2 cellular contexts compared by ENCODE assay signal in the genomic region with DNA sequence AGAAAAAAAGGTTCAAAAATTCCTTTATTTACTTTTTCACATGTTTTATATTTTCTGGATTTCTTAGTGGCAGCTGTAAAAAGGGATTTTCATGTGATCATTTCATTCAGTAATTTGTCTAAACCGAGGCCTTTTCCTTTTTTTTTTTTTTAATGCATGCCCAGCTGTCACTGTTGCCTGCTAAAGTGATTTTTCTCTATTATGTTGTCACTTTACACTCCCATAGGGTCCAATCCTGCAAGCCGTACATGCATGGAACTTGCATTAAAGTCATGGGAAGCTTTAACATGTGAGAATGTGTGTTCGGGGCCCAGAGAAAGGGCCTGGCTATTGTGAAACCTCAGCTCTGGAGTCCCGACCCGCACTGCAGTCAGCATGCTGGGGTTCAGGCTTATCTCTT.
TF ChIP-seq lines count a peak whose summit lies in the region.

No MANE protein-coding gene starts in this region.

TF ChIP-seq in GM23338, 12 proteins besides CTCF, POLR2A, EP300 and RAD21 (continued from another document):
- TF ChIP-seq, protein P1, sequence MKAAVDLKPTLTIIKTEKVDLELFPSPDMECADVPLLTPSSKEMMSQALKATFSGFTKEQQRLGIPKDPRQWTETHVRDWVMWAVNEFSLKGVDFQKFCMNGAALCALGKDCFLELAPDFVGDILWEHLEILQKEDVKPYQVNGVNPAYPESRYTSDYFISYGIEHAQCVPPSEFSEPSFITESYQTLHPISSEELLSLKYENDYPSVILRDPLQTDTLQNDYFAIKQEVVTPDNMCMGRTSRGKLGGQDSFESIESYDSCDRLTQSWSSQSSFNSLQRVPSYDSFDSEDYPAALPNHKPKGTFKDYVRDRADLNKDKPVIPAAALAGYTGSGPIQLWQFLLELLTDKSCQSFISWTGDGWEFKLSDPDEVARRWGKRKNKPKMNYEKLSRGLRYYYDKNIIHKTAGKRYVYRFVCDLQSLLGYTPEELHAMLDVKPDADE (IDR thresholded peaks at IDR 0.05), result no peak
- no peak for TF ChIP-seq CREB1 (CRISPR knock-in tag; IDR thresholded peaks at IDR 0.05; ENCODE audit: low read depth)
- no peak for TF ChIP-seq ZNF114 (CRISPR knock-in tag; IDR thresholded peaks at IDR 0.05)
- no peak for TF ChIP-seq POLR2AphosphoS5 (IDR thresholded peaks at IDR 0.05; ENCODE audit: low read depth)
- TF ChIP-seq STAT1 (IDR thresholded peaks at IDR 0.05; ENCODE audit: unreplicated experiment), result no peak
- TF ChIP-seq EZH2phosphoT487 (IDR thresholded peaks at IDR 0.05; ENCODE audit: unreplicated experiment), result no peak
- TF ChIP-seq JUNB (IDR thresholded peaks at IDR 0.05; ENCODE audit: unreplicated experiment), result no peak
- TF ChIP-seq, protein P2, sequence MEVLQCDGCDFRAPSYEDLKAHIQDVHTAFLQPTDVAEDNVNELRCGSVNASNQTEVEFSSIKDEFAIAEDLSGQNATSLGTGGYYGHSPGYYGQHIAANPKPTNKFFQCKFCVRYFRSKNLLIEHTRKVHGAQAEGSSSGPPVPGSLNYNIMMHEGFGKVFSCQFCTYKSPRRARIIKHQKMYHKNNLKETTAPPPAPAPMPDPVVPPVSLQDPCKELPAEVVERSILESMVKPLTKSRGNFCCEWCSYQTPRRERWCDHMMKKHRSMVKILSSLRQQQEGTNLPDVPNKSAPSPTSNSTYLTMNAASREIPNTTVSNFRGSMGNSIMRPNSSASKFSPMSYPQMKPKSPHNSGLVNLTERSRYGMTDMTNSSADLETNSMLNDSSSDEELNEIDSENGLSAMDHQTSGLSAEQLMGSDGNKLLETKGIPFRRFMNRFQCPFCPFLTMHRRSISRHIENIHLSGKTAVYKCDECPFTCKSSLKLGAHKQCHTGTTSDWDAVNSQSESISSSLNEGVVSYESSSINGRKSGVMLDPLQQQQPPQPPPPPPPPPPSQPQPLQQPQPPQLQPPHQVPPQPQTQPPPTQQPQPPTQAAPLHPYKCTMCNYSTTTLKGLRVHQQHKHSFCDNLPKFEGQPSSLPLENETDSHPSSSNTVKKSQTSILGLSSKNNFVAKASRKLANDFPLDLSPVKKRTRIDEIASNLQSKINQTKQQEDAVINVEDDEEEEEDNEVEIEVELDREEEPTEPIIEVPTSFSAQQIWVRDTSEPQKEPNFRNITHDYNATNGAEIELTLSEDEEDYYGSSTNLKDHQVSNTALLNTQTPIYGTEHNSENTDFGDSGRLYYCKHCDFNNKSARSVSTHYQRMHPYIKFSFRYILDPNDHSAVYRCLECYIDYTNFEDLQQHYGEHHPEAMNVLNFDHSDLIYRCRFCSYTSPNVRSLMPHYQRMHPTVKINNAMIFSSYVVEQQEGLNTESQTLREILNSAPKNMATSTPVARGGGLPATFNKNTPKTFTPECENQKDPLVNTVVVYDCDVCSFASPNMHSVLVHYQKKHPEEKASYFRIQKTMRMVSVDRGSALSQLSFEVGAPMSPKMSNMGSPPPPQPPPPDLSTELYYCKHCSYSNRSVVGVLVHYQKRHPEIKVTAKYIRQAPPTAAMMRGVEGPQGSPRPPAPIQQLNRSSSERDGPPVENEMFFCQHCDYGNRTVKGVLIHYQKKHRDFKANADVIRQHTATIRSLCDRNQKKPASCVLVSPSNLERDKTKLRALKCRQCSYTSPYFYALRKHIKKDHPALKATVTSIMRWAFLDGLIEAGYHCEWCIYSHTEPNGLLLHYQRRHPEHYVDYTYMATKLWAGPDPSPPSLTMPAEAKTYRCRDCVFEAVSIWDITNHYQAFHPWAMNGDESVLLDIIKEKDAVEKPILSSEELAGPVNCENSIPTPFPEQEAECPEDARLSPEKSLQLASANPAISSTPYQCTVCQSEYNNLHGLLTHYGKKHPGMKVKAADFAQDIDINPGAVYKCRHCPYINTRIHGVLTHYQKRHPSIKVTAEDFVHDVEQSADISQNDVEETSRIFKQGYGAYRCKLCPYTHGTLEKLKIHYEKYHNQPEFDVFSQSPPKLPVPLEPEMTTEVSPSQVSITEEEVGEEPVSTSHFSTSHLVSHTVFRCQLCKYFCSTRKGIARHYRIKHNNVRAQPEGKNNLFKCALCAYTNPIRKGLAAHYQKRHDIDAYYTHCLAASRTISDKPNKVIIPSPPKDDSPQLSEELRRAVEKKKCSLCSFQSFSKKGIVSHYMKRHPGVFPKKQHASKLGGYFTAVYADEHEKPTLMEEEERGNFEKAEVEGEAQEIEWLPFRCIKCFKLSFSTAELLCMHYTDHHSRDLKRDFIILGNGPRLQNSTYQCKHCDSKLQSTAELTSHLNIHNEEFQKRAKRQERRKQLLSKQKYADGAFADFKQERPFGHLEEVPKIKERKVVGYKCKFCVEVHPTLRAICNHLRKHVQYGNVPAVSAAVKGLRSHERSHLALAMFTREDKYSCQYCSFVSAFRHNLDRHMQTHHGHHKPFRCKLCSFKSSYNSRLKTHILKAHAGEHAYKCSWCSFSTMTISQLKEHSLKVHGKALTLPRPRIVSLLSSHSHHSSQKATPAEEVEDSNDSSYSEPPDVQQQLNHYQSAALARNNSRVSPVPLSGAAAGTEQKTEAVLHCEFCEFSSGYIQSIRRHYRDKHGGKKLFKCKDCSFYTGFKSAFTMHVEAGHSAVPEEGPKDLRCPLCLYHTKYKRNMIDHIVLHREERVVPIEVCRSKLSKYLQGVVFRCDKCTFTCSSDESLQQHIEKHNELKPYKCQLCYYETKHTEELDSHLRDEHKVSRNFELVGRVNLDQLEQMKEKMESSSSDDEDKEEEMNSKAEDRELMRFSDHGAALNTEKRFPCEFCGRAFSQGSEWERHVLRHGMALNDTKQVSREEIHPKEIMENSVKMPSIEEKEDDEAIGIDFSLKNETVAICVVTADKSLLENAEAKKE (CRISPR knock-in tag; IDR thresholded peaks at IDR 0.05), result no peak
- no peak for TF ChIP-seq NANOG (IDR thresholded peaks at IDR 0.05; ENCODE audit: borderline replicate concordance)
- TF ChIP-seq, protein P3, sequence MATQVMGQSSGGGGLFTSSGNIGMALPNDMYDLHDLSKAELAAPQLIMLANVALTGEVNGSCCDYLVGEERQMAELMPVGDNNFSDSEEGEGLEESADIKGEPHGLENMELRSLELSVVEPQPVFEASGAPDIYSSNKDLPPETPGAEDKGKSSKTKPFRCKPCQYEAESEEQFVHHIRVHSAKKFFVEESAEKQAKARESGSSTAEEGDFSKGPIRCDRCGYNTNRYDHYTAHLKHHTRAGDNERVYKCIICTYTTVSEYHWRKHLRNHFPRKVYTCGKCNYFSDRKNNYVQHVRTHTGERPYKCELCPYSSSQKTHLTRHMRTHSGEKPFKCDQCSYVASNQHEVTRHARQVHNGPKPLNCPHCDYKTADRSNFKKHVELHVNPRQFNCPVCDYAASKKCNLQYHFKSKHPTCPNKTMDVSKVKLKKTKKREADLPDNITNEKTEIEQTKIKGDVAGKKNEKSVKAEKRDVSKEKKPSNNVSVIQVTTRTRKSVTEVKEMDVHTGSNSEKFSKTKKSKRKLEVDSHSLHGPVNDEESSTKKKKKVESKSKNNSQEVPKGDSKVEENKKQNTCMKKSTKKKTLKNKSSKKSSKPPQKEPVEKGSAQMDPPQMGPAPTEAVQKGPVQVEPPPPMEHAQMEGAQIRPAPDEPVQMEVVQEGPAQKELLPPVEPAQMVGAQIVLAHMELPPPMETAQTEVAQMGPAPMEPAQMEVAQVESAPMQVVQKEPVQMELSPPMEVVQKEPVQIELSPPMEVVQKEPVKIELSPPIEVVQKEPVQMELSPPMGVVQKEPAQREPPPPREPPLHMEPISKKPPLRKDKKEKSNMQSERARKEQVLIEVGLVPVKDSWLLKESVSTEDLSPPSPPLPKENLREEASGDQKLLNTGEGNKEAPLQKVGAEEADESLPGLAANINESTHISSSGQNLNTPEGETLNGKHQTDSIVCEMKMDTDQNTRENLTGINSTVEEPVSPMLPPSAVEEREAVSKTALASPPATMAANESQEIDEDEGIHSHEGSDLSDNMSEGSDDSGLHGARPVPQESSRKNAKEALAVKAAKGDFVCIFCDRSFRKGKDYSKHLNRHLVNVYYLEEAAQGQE (IDR thresholded peaks at IDR 0.05; ENCODE audit: unreplicated experiment), result no peak
TF ChIP-seq in GM23338: peak in this region for 0.

TF ChIP-seq in SK-N-SH, 30 proteins besides CTCF, POLR2A, EP300 and RAD21 (continued from another document):
- TF ChIP-seq MEF2A (IDR thresholded peaks at IDR 0.05; ENCODE audit: borderline replicate concordance, low read depth), result no peak
